In genomic region chr20:53270792-53271375, GRCh38 we compare ENCODE assay signal across 3 cellular contexts.
A peak's percentile ranks its signal among the peaks of the same experiment; 100 is the strongest.
TF ChIP-seq lines count a peak whose summit lies in the region.

No MANE protein-coding gene starts in this region.

TF ChIP-seq in GM23338, 12 proteins besides CTCF, POLR2A, EP300 and RAD21 (continued from another document and continues in another):
- TF ChIP-seq CREB1 (CRISPR knock-in tag; IDR thresholded peaks at IDR 0.05; ENCODE audit: low read depth) (no peak), POLR2AphosphoS5 (IDR thresholded peaks at IDR 0.05; ENCODE audit: low read depth) (no peak), REST (IDR thresholded peaks at IDR 0.05; ENCODE audit: unreplicated experiment) (no peak)

TF ChIP-seq in K562, 482 proteins besides CTCF, POLR2A, EP300 and RAD21 (continued from another document):
- TF ChIP-seq PRDM10 (IDR thresholded peaks at IDR 0.05; ENCODE audit: partially characterized antibody) = peak; percentile 71
- peak; percentile 62 for TF ChIP-seq RFX1 (IDR thresholded peaks at IDR 0.05)

TF ChIP-seq in neural cell, 6 proteins besides CTCF, POLR2A, EP300 and RAD21 (continued from another document):
- TF ChIP-seq MXI1 (conservative IDR thresholded peaks at IDR 0.05; ENCODE audit: poor library complexity, severe bottlenecking) = no peak
- no peak for TF ChIP-seq TAF1 (IDR thresholded peaks at IDR 0.05; ENCODE audit: low read depth)
- TF ChIP-seq SMC3 (conservative IDR thresholded peaks at IDR 0.05; ENCODE audit: poor library complexity) = no peak
- TF ChIP-seq POLR2AphosphoS5 (IDR thresholded peaks at IDR 0.05) = peak; percentile 12
